ENCODE assay signal across 10 cellular contexts in the genomic region with DNA sequence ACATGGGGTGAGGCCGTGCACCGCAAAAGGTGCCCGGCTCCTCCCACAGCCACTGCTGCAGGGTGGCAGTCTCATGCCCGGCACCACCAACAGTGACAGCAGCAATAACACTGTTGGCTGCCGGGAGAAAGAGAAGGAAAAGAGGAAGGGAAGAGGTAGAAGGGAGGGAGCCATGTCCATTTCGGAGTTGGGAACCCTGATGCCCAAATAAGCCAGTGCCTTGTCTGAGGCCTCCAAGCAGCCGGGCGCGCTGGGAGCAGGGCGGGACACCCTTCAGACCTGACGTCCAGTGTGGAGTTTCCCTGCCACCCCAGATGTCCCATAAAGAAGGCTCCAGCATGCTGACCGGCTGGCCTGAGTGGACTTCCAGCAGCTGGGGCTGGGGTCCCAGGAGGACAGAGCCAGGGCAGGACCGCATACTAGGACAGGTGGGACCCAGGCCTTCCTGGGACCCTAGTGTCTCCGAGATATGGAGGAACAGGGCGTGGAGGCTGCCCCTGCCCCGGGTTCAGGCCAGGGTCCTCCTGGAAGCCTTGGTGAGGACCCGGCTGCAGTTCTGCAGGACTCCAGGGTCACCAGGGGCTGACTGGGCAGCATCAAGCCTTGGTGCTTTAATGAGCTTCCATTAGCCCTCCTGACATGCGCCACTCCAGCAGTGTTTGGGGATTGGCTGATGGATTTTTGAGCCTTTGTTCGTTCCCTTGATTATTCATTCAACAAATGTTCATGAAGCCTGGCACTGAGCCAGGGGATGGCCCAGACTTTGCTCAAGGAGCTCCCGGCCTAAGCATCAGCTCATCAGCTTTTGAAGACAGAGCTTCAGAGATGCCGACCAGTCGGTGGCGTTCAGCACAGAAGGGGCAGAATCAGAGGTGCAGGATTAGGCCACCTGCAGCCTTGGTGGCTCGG.
DNase-seq lines count a peak whose midpoint lies in the region; ATAC-seq and TF ChIP-seq lines count a peak whose summit lies in the region.
"Had no signal": no experiment of that assay in that cellular context is flagged by ENCODE, and none has a peak within 500 bp of the region (broad histone marks: within the 10 kb centered on the region; RNA-seq: fewer than 3 reads in every experiment).

No MANE protein-coding gene starts in this region.

- TF ChIP-seq EP300 in suprapubic skin (IDR thresholded peaks at IDR 0.05) = no peak

- no peak for ATAC-seq in activated naive CD4-positive, alpha-beta T cell treated with anti-CD3 and anti-CD28 coated beads, Interleukin-2, amount 50 U/mL, for 72 hours
- no peak for ATAC-seq in WTC11

- H3K4me3 ChIP-seq in suprapubic skin = peak overlapping the region; percentile 22
- H3K4me3 ChIP-seq: lung had no signal

- no peak for TF ChIP-seq POLR2A in suprapubic skin (IDR thresholded peaks at IDR 0.05)

- peaks cover 17% of the 10 kb centered on the region for H3K4me1 ChIP-seq in suprapubic skin

- H3K27me3 Mint-ChIP-seq in activated naive CD4-positive, alpha-beta T cell treated with anti-CD3 and anti-CD28 coated beads, Interleukin-2, amount 50 U/mL, for 24 hours = no peaks in the 10 kb centered on the region
- peaks cover 55% of the 10 kb centered on the region for H3K27me3 Mint-ChIP-seq in WTC11 (ENCODE audit: low read depth)
- H3K27me3 Mint-ChIP-seq in immature natural killer cell (ENCODE audit: low read depth in 3 of 3) = peaks cover 3 to 21% (median 11%) of the 10 kb centered on the region in 3 donors

- no peak for TF ChIP-seq CTCF in WTC11 (IDR thresholded peaks at IDR 0.05)
- no peak for TF ChIP-seq CTCF in suprapubic skin (IDR thresholded peaks at IDR 0.05)

- no peak overlapping the region for H3K27ac Mint-ChIP-seq in activated naive CD4-positive, alpha-beta T cell treated with anti-CD3 and anti-CD28 coated beads, Interleukin-2, amount 50 U/mL, for 24 hours
- H3K27ac Mint-ChIP-seq in activated naive CD4-positive, alpha-beta T cell treated with anti-CD3 and anti-CD28 coated beads, Interleukin-2, amount 50 U/mL, for 72 hours = peak overlapping the region in 1 of 2 donors; percentile 69
- peak overlapping the region; percentile 77; the same call in 1 of the 2 replicates for H3K27ac Mint-ChIP-seq in WTC11
- no peak overlapping the region for H3K27ac Mint-ChIP-seq in immature natural killer cell

- H3K4me1 Mint-ChIP-seq in activated naive CD4-positive, alpha-beta T cell treated with anti-CD3 and anti-CD28 coated beads, Interleukin-2, amount 50 U/mL, for 24 hours = peaks cover 15% of the 10 kb centered on the region
- H3K4me1 Mint-ChIP-seq in WTC11 (peaks cover 62% of the 10 kb centered on the region), immature natural killer cell (peaks cover 8 to 11% of the 10 kb centered on the region in 2 donors)

- 73% methylated on average over 23 of the region's 24 CpGs for WGBS in suprapubic skin

- H3K27me3 ChIP-seq in suprapubic skin = no peaks in the 10 kb centered on the region
- H3K27me3 ChIP-seq: dorsolateral prefrontal cortex had no signal

- H3K36me3 Mint-ChIP-seq in activated naive CD4-positive, alpha-beta T cell treated with anti-CD3 and anti-CD28 coated beads, Interleukin-2, amount 50 U/mL, for 24 hours = no peaks in the 10 kb centered on the region
- H3K36me3 Mint-ChIP-seq in activated naive CD4-positive, alpha-beta T cell treated with anti-CD3 and anti-CD28 coated beads, Interleukin-2, amount 50 U/mL, for 72 hours = no peaks in the 10 kb centered on the region
- H3K36me3 Mint-ChIP-seq in WTC11 (no peaks in the 10 kb centered on the region), immature natural killer cell (no peaks in the 10 kb centered on the region)

- no peaks in the 10 kb centered on the region for H3K36me3 ChIP-seq in suprapubic skin

- POLR2A ChIA-PET in WTC11 (lab: Charles Lee) = no interaction called here

- H3K27ac ChIP-seq in suprapubic skin = peak overlapping the region; percentile 49
- H3K27ac ChIP-seq: dorsolateral prefrontal cortex had no signal

- CTCF ChIA-PET in WTC11 (lab: Charles Lee) = interaction anchor here (0.7 to 2.7 kb wide), 8 partner anchors 11 to 101 kb away, joined by 3 to 10 read pairs (median 4); no protein-coding TSS in a partner anchor

- peak overlapping the region; percentile 89 for H3K4me3 Mint-ChIP-seq in activated naive CD4-positive, alpha-beta T cell treated with anti-CD3 and anti-CD28 coated beads, Interleukin-2, amount 50 U/mL, for 24 hours
- peak overlapping the region; percentile 66 for H3K4me3 Mint-ChIP-seq in WTC11
- peak overlapping the region in 3 of 5 donors; percentile 46 to 64 (median 58) for H3K4me3 Mint-ChIP-seq in immature natural killer cell

- no peaks in the 10 kb centered on the region for H3K9me3 Mint-ChIP-seq in activated naive CD4-positive, alpha-beta T cell treated with anti-CD3 and anti-CD28 coated beads, Interleukin-2, amount 50 U/mL, for 24 hours
- no peaks in the 10 kb centered on the region for H3K9me3 Mint-ChIP-seq in activated naive CD4-positive, alpha-beta T cell treated with anti-CD3 and anti-CD28 coated beads, Interleukin-2, amount 50 U/mL, for 72 hours
- H3K9me3 Mint-ChIP-seq in WTC11 (no peaks in the 10 kb centered on the region), immature natural killer cell (peaks cover 0 to 2% (median 0%) of the 10 kb centered on the region in 6 donors)

- DNase-seq in activated naive CD4-positive, alpha-beta T cell treated with anti-CD3 and anti-CD28 coated beads, Interleukin-2, amount 50 U/mL, for 72 hours (ENCODE audit: low spot score in 2 of 2) = no peak
- DNase-seq in WTC11 (ENCODE audit: low spot score) = no peak
- DNase-seq in immature natural killer cell = no peak
- DNase-seq in suprapubic skin (ENCODE audit: low spot score in 2 of 2) = no peak
- no peak for DNase-seq in ecto neural progenitor cell (ENCODE audit: low spot score)
- no peak for DNase-seq in cortex of kidney (lab: John Stamatoyannopoulos, UW)
- DNase-seq in NCI-H1694 (lab: John Stamatoyannopoulos, UW) = no peak

- H3K9me3 ChIP-seq in suprapubic skin = no peaks in the 10 kb centered on the region

TF ChIP-seq in WTC11, 78 proteins besides CTCF, POLR2A, EP300 and RAD21 (continues in another document):
- TF ChIP-seq FOXJ3 (CRISPR knock-in tag; IDR thresholded peaks at IDR 0.05; ENCODE audit: borderline replicate concordance) (no peak), ZNF423 (CRISPR knock-in tag; IDR thresholded peaks at IDR 0.05) (no peak), ZNF281 (CRISPR knock-in tag; IDR thresholded peaks at IDR 0.05) (no peak)
- TF ChIP-seq, protein P1, sequence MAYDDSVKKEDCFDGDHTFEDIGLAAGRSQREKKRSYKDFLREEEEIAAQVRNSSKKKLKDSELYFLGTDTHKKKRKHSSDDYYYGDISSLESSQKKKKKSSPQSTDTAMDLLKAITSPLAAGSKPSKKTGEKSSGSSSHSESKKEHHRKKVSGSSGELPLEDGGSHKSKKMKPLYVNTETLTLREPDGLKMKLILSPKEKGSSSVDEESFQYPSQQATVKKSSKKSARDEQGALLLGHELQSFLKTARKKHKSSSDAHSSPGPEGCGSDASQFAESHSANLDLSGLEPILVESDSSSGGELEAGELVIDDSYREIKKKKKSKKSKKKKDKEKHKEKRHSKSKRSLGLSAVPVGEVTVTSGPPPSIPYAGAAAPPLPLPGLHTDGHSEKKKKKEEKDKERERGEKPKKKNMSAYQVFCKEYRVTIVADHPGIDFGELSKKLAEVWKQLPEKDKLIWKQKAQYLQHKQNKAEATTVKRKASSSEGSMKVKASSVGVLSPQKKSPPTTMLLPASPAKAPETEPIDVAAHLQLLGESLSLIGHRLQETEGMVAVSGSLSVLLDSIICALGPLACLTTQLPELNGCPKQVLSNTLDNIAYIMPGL (CRISPR knock-in tag; IDR thresholded peaks at IDR 0.05) = no peak
- TF ChIP-seq, protein P2, sequence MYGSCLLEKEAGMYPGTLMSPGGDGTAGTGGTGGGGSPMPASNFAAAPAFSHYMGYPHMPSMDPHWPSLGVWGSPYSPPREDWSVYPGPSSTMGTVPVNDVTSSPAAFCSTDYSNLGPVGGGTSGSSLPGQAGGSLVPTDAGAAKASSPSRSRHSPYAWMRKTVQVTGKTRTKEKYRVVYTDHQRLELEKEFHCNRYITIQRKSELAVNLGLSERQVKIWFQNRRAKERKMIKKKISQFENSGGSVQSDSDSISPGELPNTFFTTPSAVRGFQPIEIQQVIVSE (CRISPR knock-in tag; IDR thresholded peaks at IDR 0.05; ENCODE audit: borderline replicate concordance) = no peak
- TF ChIP-seq, protein P3, sequence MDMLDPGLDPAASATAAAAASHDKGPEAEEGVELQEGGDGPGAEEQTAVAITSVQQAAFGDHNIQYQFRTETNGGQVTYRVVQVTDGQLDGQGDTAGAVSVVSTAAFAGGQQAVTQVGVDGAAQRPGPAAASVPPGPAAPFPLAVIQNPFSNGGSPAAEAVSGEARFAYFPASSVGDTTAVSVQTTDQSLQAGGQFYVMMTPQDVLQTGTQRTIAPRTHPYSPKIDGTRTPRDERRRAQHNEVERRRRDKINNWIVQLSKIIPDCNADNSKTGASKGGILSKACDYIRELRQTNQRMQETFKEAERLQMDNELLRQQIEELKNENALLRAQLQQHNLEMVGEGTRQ (CRISPR knock-in tag; IDR thresholded peaks at IDR 0.05) = no peak
